In genomic region chr17:72063756-72064461, GRCh38 we compare ENCODE assay signal across 18 cellular contexts. TPM values are rescaled to one million over a fixed set of nuclear protein-coding genes. Genes with fewer than 3 reads are reported as not detected.
DNase-seq lines count a peak whose midpoint lies in the region; ATAC-seq, FAIRE-seq and TF ChIP-seq lines count a peak whose summit lies in the region.
"Had no signal": no experiment of that assay in that cellular context is flagged by ENCODE, and none has a peak within 500 bp of the region (broad histone marks: within the 10 kb centered on the region; RNA-seq: fewer than 3 reads in every experiment).

No MANE protein-coding gene starts in this region.

- H3K4me3 Mint-ChIP-seq in T-cell: no peak overlapping the region
- H3K4me3 Mint-ChIP-seq: CD4-positive, CD25-positive, alpha-beta regulatory T cell; H9; HFFc6 had no signal

- no peak overlapping the region for H4K8ac ChIP-seq in neuronal stem cell (ENCODE audit: low read depth, low read length)

- POLR2A ChIA-PET in PC-3 (lab: Charles Lee; ENCODE audit: unreplicated experiment) (no interaction called here), T-cell (lab: Charles Lee) (no interaction called here)

- H2BK12ac ChIP-seq in neuronal stem cell (ENCODE audit: low read length): no peak overlapping the region

- FAIRE-seq in H54 (lab: Jason Lieb, UNC): no peak

- H2BK120ac ChIP-seq in neuronal stem cell (ENCODE audit: low read depth, low read length): no peak overlapping the region

- CTCF ChIA-PET in PC-3 (lab: Charles Lee): interaction anchor here (0.7 kb wide), 1 partner anchor 436 kb away, joined by 3 read pairs; no protein-coding TSS in a partner anchor
- CTCF ChIA-PET in T-cell (lab: Charles Lee): interaction anchor here in 1 of 2 donors (0.6 kb wide), 1 partner anchor 211 kb away, joined by 3 read pairs; no protein-coding TSS in a partner anchor

- no peak overlapping the region for H3K14ac ChIP-seq in neuronal stem cell (ENCODE audit: low read length)

- no peaks in the 10 kb centered on the region for H3K36me3 Mint-ChIP-seq in T-cell
- H3K36me3 Mint-ChIP-seq: CD4-positive, CD25-positive, alpha-beta regulatory T cell had no signal

- H2AK5ac ChIP-seq in neuronal stem cell (ENCODE audit: low read depth, low read length): peak overlapping the region; percentile 66

- no TSS peak for BruUV-seq in PC-3 (replicated peaks; lab: Mats Ljungman, UMichigan)

- peaks cover 18% of the 10 kb centered on the region for H3K4me1 ChIP-seq in PC-3 (ENCODE audit: insufficient read depth, low read length)
- H3K4me1 ChIP-seq in esophagus muscularis mucosa: peaks cover 0 to 8% (median 3%) of the 10 kb centered on the region in 4 donors
- no peaks in the 10 kb centered on the region for H3K4me1 ChIP-seq in neuronal stem cell (ENCODE audit: control insufficient read depth in 2 of 2, insufficient read depth in 1 of 2, low read depth in 1 of 2, low read length in 2 of 2)

- H3K9me3 Mint-ChIP-seq in T-cell: peaks cover 0 to 13% (median 3%) of the 10 kb centered on the region in 3 donors
- H3K9me3 Mint-ChIP-seq: HFFc6 had no signal

- intact Hi-C loops in PC-3 (cut with micrococcal nuclease) (no loop called here), esophagus muscularis mucosa (cut with DNase I) (no loop called here)

- peak overlapping the region; percentile 31 for H3K4me2 ChIP-seq in PC-3 (ENCODE audit: low read length)
- no peak overlapping the region for H3K4me2 ChIP-seq in neuronal stem cell (ENCODE audit: insufficient read depth, low read length, poor library complexity, severe bottlenecking)
- H3K4me2 ChIP-seq: SK-N-SH had no signal

- H3K9ac ChIP-seq in PC-3 (ENCODE audit: low read length) (0 out of 2 replicates have a peak overlapping the region, but pooled peaks have one; percentile 4), neuronal stem cell (ENCODE audit: low read depth, low read length, poor library complexity) (no peak overlapping the region)
- H3K9ac ChIP-seq: SK-N-SH had no signal

- no peak overlapping the region for H3K4ac ChIP-seq in neuronal stem cell (ENCODE audit: low read length)

- ATAC-seq in PC-3 (peak; percentile 28), GM18517 (IDR thresholded peaks at IDR 0.05; ENCODE audit: unreplicated experiment) (no peak), T-cell (replicated peaks in 1 of 4) (no peak)

- no peak overlapping the region for H2AFZ ChIP-seq in PC-3 (ENCODE audit: low read length)
- H2AFZ ChIP-seq in neuronal stem cell (ENCODE audit: low read length): no peak overlapping the region

- H3K27ac ChIP-seq in PC-3 (ENCODE audit: low read length) (peak overlapping the region; percentile 57), esophagus muscularis mucosa (replicated peaks in 1 of 4) (no peak overlapping the region), neuronal stem cell (replicated peaks; ENCODE audit: low read length) (no peak overlapping the region)
- H3K27ac ChIP-seq: HL-60 had no signal

- no peak overlapping the region for H4K91ac ChIP-seq in neuronal stem cell (ENCODE audit: low read depth, low read length, poor library complexity)

- H3K27ac Mint-ChIP-seq in T-cell: no peak overlapping the region
- H3K27ac Mint-ChIP-seq: CD4-positive, CD25-positive, alpha-beta regulatory T cell; H9; HFFc6 had no signal

- TF ChIP-seq EP300 in esophagus muscularis mucosa (IDR thresholded peaks at IDR 0.05): no peak

- no peaks in the 10 kb centered on the region for H3K79me2 ChIP-seq in PC-3 (ENCODE audit: low read length)

- H3K36me3 ChIP-seq in PC-3 (ENCODE audit: low read depth, low read length) (no peaks in the 10 kb centered on the region), esophagus muscularis mucosa (no peaks in the 10 kb centered on the region), neuronal stem cell (replicated peaks in 1 of 2; ENCODE audit: control insufficient read depth in 2 of 2, insufficient read depth in 2 of 2, low read length in 2 of 2) (no peaks in the 10 kb centered on the region)

- H2BK15ac ChIP-seq in neuronal stem cell (ENCODE audit: low read length): no peak overlapping the region

- no peaks in the 10 kb centered on the region for H3K4me1 Mint-ChIP-seq in T-cell
- H3K4me1 Mint-ChIP-seq: CD4-positive, CD25-positive, alpha-beta regulatory T cell; H9 had no signal

- DNase-seq in H54 (ENCODE audit: insufficient read length, low spot score) (peak; percentile 20), PC-3 (peak; percentile 50), esophagus muscularis mucosa (ENCODE audit: extremely low spot score) (peak; percentile 53), neuronal stem cell (ENCODE audit: low spot score) (no peak), SKM-1 (lab: John Stamatoyannopoulos, UW; ENCODE audit: unreplicated experiment) (no peak), T-cell (no peak)
- DNase-seq: CD4-positive, CD25-positive, alpha-beta regulatory T cell; H9; HFFc6; KBM-7; NCI-H1930; NCI-H345; NCI-H526; OCI-M1; SHP77 treated with DMSO at 0.1 percent for 48 hours; SK-N-SH had no signal

- no peaks in the 10 kb centered on the region for H3K27me3 Mint-ChIP-seq in T-cell
- H3K27me3 Mint-ChIP-seq: CD4-positive, CD25-positive, alpha-beta regulatory T cell had no signal

- TF ChIP-seq CTCF in PC-3 (conservative IDR thresholded peaks at IDR 0.05; ENCODE audit: low read depth, low read length) (no peak), esophagus muscularis mucosa (IDR thresholded peaks at IDR 0.05) (no peak)

- no peaks in the 10 kb centered on the region for H3F3A ChIP-seq in PC-3 (ENCODE audit: low read length, unreplicated experiment)

- H3K27me3 ChIP-seq in PC-3 (ENCODE audit: low read length): no peaks in the 10 kb centered on the region
- H3K27me3 ChIP-seq in esophagus muscularis mucosa: peaks cover 0 to 5% (median 0%) of the 10 kb centered on the region in 4 donors
- H3K27me3 ChIP-seq in neuronal stem cell (ENCODE audit: control insufficient read depth in 3 of 3, insufficient read depth in 3 of 3, low read depth in 1 of 3, low read length in 3 of 3): no peaks in the 10 kb centered on the region

- H3K18ac ChIP-seq in neuronal stem cell (ENCODE audit: low read length): no peak overlapping the region

- no peak overlapping the region for H3K23ac ChIP-seq in neuronal stem cell (ENCODE audit: low read depth, low read length, poor library complexity)

- no peaks in the 10 kb centered on the region for H4K20me1 ChIP-seq in PC-3 (ENCODE audit: low read length)

- no peaks in the 10 kb centered on the region for H3K9me2 ChIP-seq in PC-3 (replicated peaks; ENCODE audit: low read length)
- H3K9me2 ChIP-seq: SK-N-SH had no signal

- H3K4me3 ChIP-seq in PC-3 (ENCODE audit: low read length): no peak overlapping the region
- no peak overlapping the region for H3K4me3 ChIP-seq in esophagus muscularis mucosa
- no peak overlapping the region for H3K4me3 ChIP-seq in neuronal stem cell (ENCODE audit: low read length in 2 of 2)

- H3K9me3 ChIP-seq in PC-3 (ENCODE audit: low read length): no peaks in the 10 kb centered on the region
- no peaks in the 10 kb centered on the region for H3K9me3 ChIP-seq in esophagus muscularis mucosa
- no peaks in the 10 kb centered on the region for H3K9me3 ChIP-seq in neuronal stem cell (replicated peaks in 1 of 2; ENCODE audit: control insufficient read depth in 2 of 2, insufficient read depth in 1 of 2, low read depth in 1 of 2, low read length in 2 of 2)
- H3K9me3 ChIP-seq: SK-N-SH had no signal

- H2BK5ac ChIP-seq in neuronal stem cell (ENCODE audit: low read length): no peak overlapping the region

- 74% methylated on average over 4 of the region's 4 CpGs for WGBS in esophagus muscularis mucosa
- 100% methylated on average over 2 of the region's 4 CpGs; no CpG with 5 or more reads in 1 of the 2 donors for WGBS in neuronal stem cell (ENCODE audit: extremely low coverage in 2 of 2, insufficient read length in 2 of 2, insufficient replicate concordance in 1 of 2), 2 donors

- TF ChIP-seq POLR2A in H54 (IDR thresholded peaks at IDR 0.05; ENCODE audit: low read depth, low read length) (no peak), esophagus muscularis mucosa (IDR thresholded peaks at IDR 0.05; ENCODE audit: low read depth) (no peak)

- H3K79me1 ChIP-seq in neuronal stem cell (ENCODE audit: low read depth, low read length): no peaks in the 10 kb centered on the region

RNA-seq across cellular contexts. Expression of gene SOX9, which starts 56.9 kb away (rescaled TPM):
- 119 and 151 TPM in 2 replicates for total RNA-seq in PC-3 (2014; rRNA removed)
- 1 to 10 TPM; 1.4 to 3.7 (median 1.9) TPM for total RNA-seq in esophagus muscularis mucosa
- 65.2 TPM for polyA plus RNA-seq in neuronal stem cell (2013, experiment 1 of 2)
- 69.2 TPM for polyA plus RNA-seq in neuronal stem cell (2013, experiment 2 of 2)
- total RNA-seq in T-cell: under 1 TPM in 3 of 5 donors, not detected in 2; 0.13 to 0.35 (median 0.23) TPM
- total RNA-seq: CD4-positive, CD25-positive, alpha-beta regulatory T cell had no signal
- polyA plus RNA-seq: CD4-positive, CD25-positive, alpha-beta regulatory T cell had no signal

Comparison
In these comparisons a context has a peak if more than half of its experiments do, and no peak if none do; other contexts are left out.
1. DNase-seq: peak in H54 (single experiment), PC-3 (single experiment) and esophagus muscularis mucosa (single experiment); none in neuronal stem cell (single experiment), SKM-1 (single experiment) and T-cell (0 of 34).
2. RNA of gene SOX9, which starts 56.9 kb away (total RNA-seq): 119 to 151 TPM in PC-3; 1.4 to 3.7 TPM in esophagus muscularis mucosa and 0.13 to 0.35 TPM in T-cell; every median in the first group is over 10 times any median in the second.